9 cellular contexts compared by ENCODE assay signal in the genomic region with DNA sequence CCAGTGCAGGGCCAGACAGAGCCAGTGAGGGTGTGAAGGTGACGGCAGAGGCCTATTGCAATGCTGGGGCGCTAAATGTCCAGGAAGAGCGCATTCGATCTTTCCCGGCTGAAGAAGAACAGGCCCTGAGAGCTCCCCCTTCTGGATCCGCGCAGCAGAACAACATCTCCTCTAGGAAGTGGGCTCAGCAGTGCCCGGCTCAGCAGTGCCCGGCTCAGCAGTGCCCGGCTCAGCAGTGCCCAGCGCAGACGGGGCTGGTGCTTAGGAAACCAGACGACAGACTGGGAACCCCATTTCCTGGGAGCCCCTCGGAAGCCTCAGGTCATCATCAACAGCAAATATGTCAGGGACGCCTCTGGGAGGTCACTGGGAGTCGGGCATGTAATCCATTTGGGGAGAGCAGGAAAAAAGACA. TPM values are rescaled to one million over a fixed set of nuclear protein-coding genes. Genes with fewer than 3 reads are reported as not detected.
DNase-seq lines count a peak whose midpoint lies in the region; ATAC-seq and TF ChIP-seq lines count a peak whose summit lies in the region.
"Had no signal": no experiment of that assay in that cellular context is flagged by ENCODE, and none has a peak within 500 bp of the region (broad histone marks: within the 10 kb centered on the region; RNA-seq: fewer than 3 reads in every experiment).

No MANE protein-coding gene starts in this region.

- H3K36me3 Mint-ChIP-seq in WTC11, result peaks cover 12% of the 10 kb centered on the region

- DNase-seq in ACHN (peak; percentile 74), NCI-H187 (lab: John Stamatoyannopoulos, UW) (peak; percentile 56 to 69), WTC11 (ENCODE audit: low spot score) (peak; percentile 83), midbrain (lab: John Stamatoyannopoulos, UW) (peak; percentile 75), uterus (peak in 1 of 2 donors; percentile 62)
- DNase-seq in effector CD4-positive, alpha-beta T cell, result peak; percentile 42

- no peak overlapping the region for H3K4me3 Mint-ChIP-seq in WTC11

- H3K9me3 Mint-ChIP-seq in WTC11, result peaks cover 11% of the 10 kb centered on the region

- H3K27me3 ChIP-seq in uterus, result no peaks in the 10 kb centered on the region

- H3K9me3 ChIP-seq in uterus, result no peaks in the 10 kb centered on the region

- H3K27ac ChIP-seq in uterus, result no peak overlapping the region

- intact Hi-C loops in uterus (cut with DNase I; ENCODE audit: low total_unique reads), result no loop called here

- no peaks in the 10 kb centered on the region for H3K36me3 ChIP-seq in uterus

- H3K4me1 Mint-ChIP-seq in WTC11, result peaks cover 26% of the 10 kb centered on the region

- ATAC-seq in WTC11 (peak; percentile 65), HG02759 (IDR thresholded peaks at IDR 0.05; ENCODE audit: unreplicated experiment) (no peak)

- no peak for TF ChIP-seq POLR2A in uterus (IDR thresholded peaks at IDR 0.05)

- no peak overlapping the region for H3K27ac Mint-ChIP-seq in WTC11

- H3K4me3 ChIP-seq in uterus, result no peak overlapping the region

- peaks cover 0 to 10% of the 10 kb centered on the region in 2 donors for H3K4me1 ChIP-seq in uterus

- POLR2A ChIA-PET in WTC11 (lab: Charles Lee), result interaction anchor here (1.0 kb wide), 1 partner anchor 88 kb away, joined by 3 read pairs; no protein-coding TSS in a partner anchor

- in situ Hi-C loops in ACHN (cut with HindIII; ENCODE audit: low pct_ligation_motif_present, low pct_unique_long_range_greater_than_20kb, low sequenced_read_pairs), result no loop called here

- H3K27me3 Mint-ChIP-seq in WTC11 (ENCODE audit: low read depth), result peaks cover 56% of the 10 kb centered on the region

- CTCF ChIA-PET in WTC11 (lab: Charles Lee), result interaction anchor here (0.6 to 4.5 kb wide), 26 partner anchors 8 to 576 kb away, joined by 3 to 96 read pairs (median 6); partner anchors contain the start of gene ASIC3

- TF ChIP-seq CTCF in GM12872 (IDR thresholded peaks at IDR 0.05; ENCODE audit: insufficient read depth, low read depth, low read length) (peak; percentile 89), WTC11 (IDR thresholded peaks at IDR 0.05) (peak; percentile 42; the same call in 1 of the 2 replicates), uterus (IDR thresholded peaks at IDR 0.05) (peak; percentile 50 to 64 (median 53))

TF ChIP-seq in WTC11, 78 proteins besides CTCF, POLR2A, EP300 and RAD21:
- no peak for TF ChIP-seq MXD4 (CRISPR knock-in tag; IDR thresholded peaks at IDR 0.05; ENCODE audit: borderline replicate concordance)
- TF ChIP-seq NFATC4 (CRISPR knock-in tag; IDR thresholded peaks at IDR 0.05), result no peak
- TF ChIP-seq, protein P1, sequence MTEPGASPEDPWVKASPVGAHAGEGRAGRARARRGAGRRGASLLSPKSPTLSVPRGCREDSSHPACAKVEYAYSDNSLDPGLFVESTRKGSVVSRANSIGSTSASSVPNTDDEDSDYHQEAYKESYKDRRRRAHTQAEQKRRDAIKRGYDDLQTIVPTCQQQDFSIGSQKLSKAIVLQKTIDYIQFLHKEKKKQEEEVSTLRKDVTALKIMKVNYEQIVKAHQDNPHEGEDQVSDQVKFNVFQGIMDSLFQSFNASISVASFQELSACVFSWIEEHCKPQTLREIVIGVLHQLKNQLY (CRISPR knock-in tag; IDR thresholded peaks at IDR 0.05), result no peak
- TF ChIP-seq OVOL2 (CRISPR knock-in tag; IDR thresholded peaks at IDR 0.05; ENCODE audit: borderline replicate concordance), result no peak
- TF ChIP-seq SMAD4 (CRISPR knock-in tag; IDR thresholded peaks at IDR 0.05), result no peak
- TF ChIP-seq ZNF532 (CRISPR knock-in tag; IDR thresholded peaks at IDR 0.05; ENCODE audit: borderline replicate concordance), result no peak
- TF ChIP-seq ZNF423 (CRISPR knock-in tag; IDR thresholded peaks at IDR 0.05), result no peak
TF ChIP-seq in WTC11: peak in this region for 0.

RNA-seq across cellular contexts. Expression of gene NOS3, which starts 4.7 kb away (rescaled TPM):
- 5.7 to 7.0 TPM (median 6.6 TPM) in 3 replicates for total RNA-seq in WTC11 (2021)
- 10 to 100 TPM in 2 of 4 donors, 1 to 10 TPM in 2; 6.6 to 50.1 (median 15.8) TPM for total RNA-seq in uterus

RNA-seq across cellular contexts. Expression of gene KCNH2, which starts 8.0 kb away (rescaled TPM):
- 13.9 to 16.2 TPM (median 14.6 TPM) in 3 replicates for total RNA-seq in WTC11 (2021)
- total RNA-seq in uterus, result 10 to 100 TPM in 3 of 4 donors, 1 to 10 TPM in 1; 9.1 to 51.0 (median 22.8) TPM
- total RNA-seq: glomerular endothelial cell had no signal

RNA-seq across cellular contexts. Expression of gene ATG9B, which starts 38.2 kb away (rescaled TPM):
- total RNA-seq in WTC11 (2021) (2.4 to 3.8 TPM (median 2.4 TPM) in 3 replicates), uterus (1 to 10 TPM in 1 of 4 donors, under 1 TPM in 2, not detected in 1; 0.55 to 1.5 (median 0.76) TPM)
- total RNA-seq: glomerular endothelial cell had no signal

RNA-seq across cellular contexts. Expression of gene ABCB8, which starts 42.1 kb away (rescaled TPM):
- total RNA-seq in WTC11 (2021) (27.9 to 35.9 TPM (median 28.4 TPM) in 3 replicates), uterus (10 to 100 TPM; 18.7 to 54.3 (median 26.0) TPM)
